12 cellular contexts compared by ENCODE assay signal in the genomic region with DNA sequence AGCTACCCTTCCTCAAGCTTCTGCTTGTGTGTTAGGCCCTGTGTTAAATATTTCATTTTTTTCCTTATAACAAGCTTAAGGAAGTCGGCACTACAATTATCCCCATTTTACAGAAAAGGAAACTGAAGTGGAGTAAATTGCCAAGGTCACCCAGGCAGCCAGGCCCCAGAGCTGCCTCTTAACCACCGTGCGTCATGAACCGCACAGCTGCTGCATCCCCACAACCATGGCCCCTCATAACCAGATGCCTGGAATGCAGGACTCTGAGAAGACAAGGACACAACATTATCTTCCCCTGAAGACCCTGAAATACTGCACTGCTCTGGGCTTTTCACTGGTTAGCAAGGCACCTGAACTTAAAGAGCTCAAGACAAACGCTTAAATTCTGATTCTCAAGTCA. TPM values are rescaled to one million over a fixed set of nuclear protein-coding genes. Genes with fewer than 3 reads are reported as not detected.
DNase-seq lines count a peak whose midpoint lies in the region; ATAC-seq and TF ChIP-seq lines count a peak whose summit lies in the region.
"Had no signal": no experiment of that assay in that cellular context is flagged by ENCODE, and none has a peak within 500 bp of the region (broad histone marks: within the 10 kb centered on the region; RNA-seq: fewer than 3 reads in every experiment).

No MANE protein-coding gene starts in this region.

- no peaks in the 10 kb centered on the region for H3K36me3 ChIP-seq in breast epithelium
- H3K36me3 ChIP-seq in muscle layer of colon (ENCODE audit: insufficient read depth, low read length): no peaks in the 10 kb centered on the region
- H3K36me3 ChIP-seq in thoracic aorta: no peaks in the 10 kb centered on the region

- intact Hi-C loops in breast epithelium (cut with DNase I; ENCODE audit: low total_unique reads): no loop called here

- TF ChIP-seq POLR2A in breast epithelium (IDR thresholded peaks at IDR 0.05): no peak

- no peak for TF ChIP-seq CTCF in breast epithelium (IDR thresholded peaks at IDR 0.05)
- no peak for TF ChIP-seq CTCF in thoracic aorta (IDR thresholded peaks at IDR 0.05)

- no peaks in the 10 kb centered on the region for H3K27me3 ChIP-seq in breast epithelium
- H3K27me3 ChIP-seq in muscle layer of colon (ENCODE audit: control insufficient read depth in 1 of 2, insufficient read depth in 2 of 2, low read length in 2 of 2): no peaks in the 10 kb centered on the region
- H3K27me3 ChIP-seq in thoracic aorta (replicated peaks; ENCODE audit: insufficient read depth): no peaks in the 10 kb centered on the region

- H3K4me1 ChIP-seq in breast epithelium (peaks cover 8 to 48% of the 10 kb centered on the region in 2 donors), muscle layer of colon (ENCODE audit: insufficient read depth, low read length) (peaks cover 98% of the 10 kb centered on the region), thoracic aorta (ENCODE audit: control insufficient read depth in 1 of 2, low read depth in 2 of 2) (peaks cover 65 to 99% of the 10 kb centered on the region in 2 donors)
- H3K4me1 ChIP-seq: parathyroid adenoma had no signal

- peak; percentile 47 for DNase-seq in HCEC 1CT
- DNase-seq in breast epithelium (ENCODE audit: low spot score in 2 of 2): no peak
- DNase-seq in thoracic aorta (ENCODE audit: low spot score): no peak
- DNase-seq in T-helper 2 cell: no peak
- DNase-seq in NCI-H1092 treated with DMSO at 0.1 percent for 48 hours (lab: John Stamatoyannopoulos, UW): no peak
- DNase-seq: activated CD4-positive, alpha-beta T cell treated with anti-CD3 and anti-CD28 coated beads for 1 hour; hypothalamus; stimulated activated CD4-positive, alpha-beta T cell treated with anti-CD3 and anti-CD28 coated beads, Interleukin-4, amount 100 ng/mL, for 24 hours; stimulated activated naive CD8-positive, alpha-beta T cell treated with anti-CD3 and anti-CD28 coated beads, Interleukin-15, Interleukin-2, amounts not matched to agents 100 U/mL and 50 U/mL, for 24 hours had no signal

- H3K9me3 ChIP-seq in breast epithelium (no peaks in the 10 kb centered on the region), muscle layer of colon (ENCODE audit: low read length) (no peaks in the 10 kb centered on the region), thoracic aorta (no peaks in the 10 kb centered on the region)

- H3K4me3 ChIP-seq in breast epithelium (no peak overlapping the region), muscle layer of colon (ENCODE audit: low read depth in 1 of 2, low read length in 2 of 2) (peak overlapping the region in 1 of 2 donors; percentile 7), thoracic aorta (peak overlapping the region; percentile 34)

- H3K27ac ChIP-seq in breast epithelium (peak overlapping the region; percentile 85 to 93), muscle layer of colon (ENCODE audit: low read depth, low read length) (peak overlapping the region; percentile 88), thoracic aorta (peak overlapping the region; percentile 91 to 92)
- H3K27ac ChIP-seq: parathyroid adenoma had no signal

- ATAC-seq in thoracic aorta (ENCODE audit: insufficient number of reproducible peaks, low FRiP score, low read depth) (no peak), HG03097 (IDR thresholded peaks at IDR 0.05; ENCODE audit: low FRiP score, unreplicated experiment) (no peak)
- ATAC-seq: stimulated activated naive CD8-positive, alpha-beta T cell treated with anti-CD3 and anti-CD28 coated beads, Interleukin-15, Interleukin-2, amounts not matched to agents 100 U/mL and 50 U/mL, for 24 hours had no signal

- peak overlapping the region; percentile 19 for H3K9ac ChIP-seq in muscle layer of colon (ENCODE audit: low read length)
- H3K9ac ChIP-seq: parathyroid adenoma had no signal

RNA-seq across cellular contexts. Expression of a gene that starts 14.6 kb away (rescaled TPM):
- total RNA-seq in breast epithelium: 100 to 1,000 TPM in 2 of 3 donors, 10 to 100 TPM in 1; 66.1 to 227 (median 131) TPM
- total RNA-seq in thoracic aorta: 100 to 1,000 TPM; 121 to 131 TPM
